Comparison of ENCODE assay signal across 12 cellular contexts in genomic region chr10:31132681-31133239, GRCh38.
DNase-seq lines count a peak whose midpoint lies in the region; ATAC-seq and TF ChIP-seq lines count a peak whose summit lies in the region.
"Had no signal": no experiment of that assay in that cellular context is flagged by ENCODE, and none has a peak within 500 bp of the region (broad histone marks: within the 10 kb centered on the region; RNA-seq: fewer than 3 reads in every experiment).

No MANE protein-coding gene starts in this region.

- POLR2A ChIA-PET in activated CD8-positive, alpha-beta T cell treated with anti-CD3 and anti-CD28 coated beads, Interleukin-2, amount 10 ng/mL, durations not matched to agents 7 days and 5 days (lab: Charles Lee): interaction anchor here (1.0 to 1.9 kb wide), 2 partner anchors 101 to 425 kb away, joined by 3 to 6 read pairs; partner anchors contain the start of gene ZNF438

- no peak for ATAC-seq in activated CD8-positive, alpha-beta T cell treated with anti-CD3 and anti-CD28 coated beads, Interleukin-2, amount 10 ng/mL, durations not matched to agents 7 days and 5 days
- ATAC-seq in memory B cell (ENCODE audit: low read depth) (no peak), foreskin keratinocyte (no peak), GM19467 (IDR thresholded peaks at IDR 0.05; ENCODE audit: unreplicated experiment) (no peak)

- H3K4me1 Mint-ChIP-seq in activated T-cell treated with anti-CD3 and anti-CD28 coated beads, Interleukin-2, amount 50 U/mL, for 24 hours (ENCODE audit: low read depth): peaks cover 49% of the 10 kb centered on the region
- H3K4me1 Mint-ChIP-seq in activated CD8-positive, alpha-beta T cell treated with anti-CD3 and anti-CD28 coated beads, Interleukin-2, amount 10 ng/mL, durations not matched to agents 7 days and 5 days (ENCODE audit: low read depth): peaks cover 45% of the 10 kb centered on the region
- peaks cover 8% of the 10 kb centered on the region for H3K4me1 Mint-ChIP-seq in memory B cell

- no peaks in the 10 kb centered on the region for H3K27me3 Mint-ChIP-seq in activated T-cell treated with anti-CD3 and anti-CD28 coated beads, Interleukin-2, amount 50 U/mL, for 24 hours
- H3K27me3 Mint-ChIP-seq in activated CD8-positive, alpha-beta T cell treated with anti-CD3 and anti-CD28 coated beads, Interleukin-2, amount 10 ng/mL, durations not matched to agents 7 days and 5 days (ENCODE audit: low read depth): no peaks in the 10 kb centered on the region
- H3K27me3 Mint-ChIP-seq in memory B cell: peaks cover 1% of the 10 kb centered on the region

- no peaks in the 10 kb centered on the region for H3K36me3 Mint-ChIP-seq in activated T-cell treated with anti-CD3 and anti-CD28 coated beads, Interleukin-2, amount 50 U/mL, for 24 hours (ENCODE audit: low read depth)
- no peaks in the 10 kb centered on the region for H3K36me3 Mint-ChIP-seq in activated CD8-positive, alpha-beta T cell treated with anti-CD3 and anti-CD28 coated beads, Interleukin-2, amount 10 ng/mL, durations not matched to agents 7 days and 5 days (ENCODE audit: low read depth)
- H3K36me3 Mint-ChIP-seq in memory B cell: no peaks in the 10 kb centered on the region

- CTCF ChIA-PET in activated CD8-positive, alpha-beta T cell treated with anti-CD3 and anti-CD28 coated beads, Interleukin-2, amount 10 ng/mL, durations not matched to agents 7 days and 5 days (lab: Charles Lee): interaction anchor here (1.2 kb wide), 1 partner anchor 349 kb away, joined by 6 read pairs; no protein-coding TSS in a partner anchor

- peak overlapping the region; percentile 92 for H3K27ac ChIP-seq in temporal lobe (ENCODE audit: low read depth, low read length)
- H3K27ac ChIP-seq in foreskin keratinocyte: no peak overlapping the region

- H3K4me3 Mint-ChIP-seq in activated T-cell treated with anti-CD3 and anti-CD28 coated beads, Interleukin-2, amount 50 U/mL, for 24 hours: no peak overlapping the region
- peak overlapping the region; percentile 25 for H3K4me3 Mint-ChIP-seq in activated CD8-positive, alpha-beta T cell treated with anti-CD3 and anti-CD28 coated beads, Interleukin-2, amount 10 ng/mL, durations not matched to agents 7 days and 5 days
- H3K4me3 Mint-ChIP-seq in memory B cell: peak overlapping the region; percentile 67

- H3K27me3 ChIP-seq in foreskin keratinocyte: no peaks in the 10 kb centered on the region
- H3K27me3 ChIP-seq: hepatocyte had no signal

- TF ChIP-seq CTCF in foreskin keratinocyte (conservative IDR thresholded peaks at IDR 0.05): no peak

- H3K9me3 Mint-ChIP-seq in activated T-cell treated with anti-CD3 and anti-CD28 coated beads, Interleukin-2, amount 50 U/mL, for 24 hours: no peaks in the 10 kb centered on the region
- no peaks in the 10 kb centered on the region for H3K9me3 Mint-ChIP-seq in activated CD8-positive, alpha-beta T cell treated with anti-CD3 and anti-CD28 coated beads, Interleukin-2, amount 10 ng/mL, durations not matched to agents 7 days and 5 days (ENCODE audit: insufficient read depth)
- no peaks in the 10 kb centered on the region for H3K9me3 Mint-ChIP-seq in memory B cell

- peak overlapping the region; percentile 63 for H3K27ac Mint-ChIP-seq in activated T-cell treated with anti-CD3 and anti-CD28 coated beads, Interleukin-2, amount 50 U/mL, for 24 hours
- H3K27ac Mint-ChIP-seq in activated CD8-positive, alpha-beta T cell treated with anti-CD3 and anti-CD28 coated beads, Interleukin-2, amount 10 ng/mL, durations not matched to agents 7 days and 5 days: peak overlapping the region; percentile 55
- H3K27ac Mint-ChIP-seq in memory B cell: no peak overlapping the region

- no peaks in the 10 kb centered on the region for H3K4me1 ChIP-seq in foreskin keratinocyte

- no peak for DNase-seq in activated T-cell treated with anti-CD3 and anti-CD28 coated beads, Interleukin-2, amount 50 U/mL, for 24 hours
- no peak for DNase-seq in activated T-cell treated with anti-CD3 and anti-CD28 coated beads, Interleukin-2, amount 50 U/mL, for 48 hours
- peak; percentile 20 for DNase-seq in activated CD8-positive, alpha-beta T cell treated with anti-CD3 and anti-CD28 coated beads, Interleukin-2, amount 10 ng/mL, durations not matched to agents 7 days and 5 days
- DNase-seq in memory B cell (ENCODE audit: low spot score in 2 of 2): no peak
- no peak for DNase-seq in foreskin keratinocyte
- no peak for DNase-seq in amygdala (lab: John Stamatoyannopoulos, UW)
- DNase-seq: HCEC 1CT, NCI-H510A, SW 1271 had no signal
